In genomic region chr20:444117-444516, GRCh38 we compare ENCODE assay signal across 1 cellular context.
TF ChIP-seq lines count a peak whose summit lies in the region.

No MANE protein-coding gene starts in this region.

TF ChIP-seq in HCT116, 20 proteins besides CTCF, POLR2A, EP300 and RAD21 (continued from another document):
- TF ChIP-seq, protein P1, sequence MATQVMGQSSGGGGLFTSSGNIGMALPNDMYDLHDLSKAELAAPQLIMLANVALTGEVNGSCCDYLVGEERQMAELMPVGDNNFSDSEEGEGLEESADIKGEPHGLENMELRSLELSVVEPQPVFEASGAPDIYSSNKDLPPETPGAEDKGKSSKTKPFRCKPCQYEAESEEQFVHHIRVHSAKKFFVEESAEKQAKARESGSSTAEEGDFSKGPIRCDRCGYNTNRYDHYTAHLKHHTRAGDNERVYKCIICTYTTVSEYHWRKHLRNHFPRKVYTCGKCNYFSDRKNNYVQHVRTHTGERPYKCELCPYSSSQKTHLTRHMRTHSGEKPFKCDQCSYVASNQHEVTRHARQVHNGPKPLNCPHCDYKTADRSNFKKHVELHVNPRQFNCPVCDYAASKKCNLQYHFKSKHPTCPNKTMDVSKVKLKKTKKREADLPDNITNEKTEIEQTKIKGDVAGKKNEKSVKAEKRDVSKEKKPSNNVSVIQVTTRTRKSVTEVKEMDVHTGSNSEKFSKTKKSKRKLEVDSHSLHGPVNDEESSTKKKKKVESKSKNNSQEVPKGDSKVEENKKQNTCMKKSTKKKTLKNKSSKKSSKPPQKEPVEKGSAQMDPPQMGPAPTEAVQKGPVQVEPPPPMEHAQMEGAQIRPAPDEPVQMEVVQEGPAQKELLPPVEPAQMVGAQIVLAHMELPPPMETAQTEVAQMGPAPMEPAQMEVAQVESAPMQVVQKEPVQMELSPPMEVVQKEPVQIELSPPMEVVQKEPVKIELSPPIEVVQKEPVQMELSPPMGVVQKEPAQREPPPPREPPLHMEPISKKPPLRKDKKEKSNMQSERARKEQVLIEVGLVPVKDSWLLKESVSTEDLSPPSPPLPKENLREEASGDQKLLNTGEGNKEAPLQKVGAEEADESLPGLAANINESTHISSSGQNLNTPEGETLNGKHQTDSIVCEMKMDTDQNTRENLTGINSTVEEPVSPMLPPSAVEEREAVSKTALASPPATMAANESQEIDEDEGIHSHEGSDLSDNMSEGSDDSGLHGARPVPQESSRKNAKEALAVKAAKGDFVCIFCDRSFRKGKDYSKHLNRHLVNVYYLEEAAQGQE (IDR thresholded peaks at IDR 0.05; ENCODE audit: low read depth), result no peak
- TF ChIP-seq TCF7L2 (IDR thresholded peaks at IDR 0.05; ENCODE audit: borderline replicate concordance, extremely low read depth, insufficient read depth, insufficient read length) (no peak), JUND (IDR thresholded peaks at IDR 0.05) (no peak), EGR1 (IDR thresholded peaks at IDR 0.05; ENCODE audit: low read depth) (no peak), EZH2phosphoT487 (IDR thresholded peaks at IDR 0.05; ENCODE audit: borderline replicate concordance) (no peak), ZNF274 (IDR thresholded peaks at IDR 0.05; ENCODE audit: low read depth, low read length) (no peak)
